In the genomic region with DNA sequence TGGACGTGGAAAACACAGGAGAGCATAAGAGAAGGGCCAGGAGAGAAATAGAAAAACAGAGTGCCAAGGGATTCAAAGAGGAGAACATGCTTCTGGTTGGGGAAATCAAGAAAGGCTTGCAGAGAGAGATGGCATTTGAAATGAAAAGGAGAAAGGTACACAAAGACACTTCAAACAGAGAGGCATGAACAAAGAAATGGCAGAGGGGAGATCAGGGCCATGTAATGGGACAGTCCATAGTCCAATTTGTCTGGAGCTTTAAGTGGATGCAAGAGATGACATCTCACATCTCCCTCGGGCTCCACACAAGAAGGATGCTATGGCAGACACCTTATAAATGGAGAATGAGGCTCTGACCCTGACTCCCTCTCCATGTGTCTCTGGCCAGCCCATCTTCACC, we compare ENCODE assay signal across 8 cellular contexts.
"Had no signal": no experiment of that assay in that cellular context is flagged by ENCODE, and none has a peak within 500 bp of the region (broad histone marks: within the 10 kb centered on the region; RNA-seq: fewer than 3 reads in every experiment).

No MANE protein-coding gene starts in this region.

- FAIRE-seq: G401.6, GM12878, GM12891, GM12892, GM18507, GM19239 had no signal

- H3K4me3 ChIP-seq: GM12878 had no signal

- ATAC-seq: GM12878 had no signal

- DNase-seq: GDM1, GF-D8 had no signal
